ENCODE assay signal across 20 cellular contexts in the genomic region with DNA sequence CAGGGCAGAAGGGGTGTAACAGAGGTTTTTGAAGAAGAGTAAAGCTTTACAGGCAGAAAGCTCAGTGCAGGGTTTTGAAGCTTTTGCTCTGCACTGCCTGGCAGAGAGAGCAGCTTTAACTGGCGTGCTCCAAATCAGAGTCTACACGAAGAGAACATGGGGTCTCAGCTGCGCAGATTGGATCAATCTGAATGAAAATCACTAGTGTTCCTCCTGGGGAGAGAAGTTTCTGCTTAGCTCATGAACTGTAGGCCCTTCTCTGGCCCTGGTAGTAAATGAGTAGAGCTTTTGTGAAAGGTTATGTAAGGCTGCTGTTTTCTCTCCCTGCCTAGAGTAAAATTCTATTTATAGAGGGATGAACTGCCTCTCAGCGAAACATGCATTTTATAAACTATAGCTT. TPM values are rescaled to one million over a fixed set of nuclear protein-coding genes. Genes with fewer than 3 reads are reported as not detected.
"Had no signal": no experiment of that assay in that cellular context is flagged by ENCODE, and none has a peak within 500 bp of the region (broad histone marks: within the 10 kb centered on the region; RNA-seq: fewer than 3 reads in every experiment).

No MANE protein-coding gene starts in this region.

- H3K27me3 ChIP-seq: body of pancreas, upper lobe of right lung had no signal

- H3K9me3 ChIP-seq: body of pancreas, heart left ventricle, thoracic aorta, upper lobe of right lung had no signal

- H3K4me3 ChIP-seq: body of pancreas, heart left ventricle, thoracic aorta, upper lobe of right lung had no signal

- ATAC-seq: activated naive CD4-positive, alpha-beta T cell treated with anti-CD3 and anti-CD28 coated beads, Interleukin-2, amount 50 U/mL, for 72 hours; body of pancreas; left lobe of liver; naive thymus-derived CD8-positive, alpha-beta T cell; stimulated activated naive CD8-positive, alpha-beta T cell treated with anti-CD3 and anti-CD28 coated beads, Interleukin-15, Interleukin-2, amounts not matched to agents 100 U/mL and 50 U/mL, for 24 hours; T-helper 17 cell; upper lobe of right lung had no signal

- H3K9me3 Mint-ChIP-seq: activated CD4-positive, alpha-beta memory T cell treated with anti-CD3 and anti-CD28 coated beads, Interleukin-2, amount 10 ng/mL, durations not matched to agents 7 days and 5 days; memory B cell had no signal

- H3K36me3 Mint-ChIP-seq: activated naive CD4-positive, alpha-beta T cell treated with anti-CD3 and anti-CD28 coated beads, Interleukin-2, amount 50 U/mL, for 72 hours; memory B cell; naive thymus-derived CD8-positive, alpha-beta T cell had no signal

- DNase-seq: activated CD4-positive, alpha-beta memory T cell treated with anti-CD3 and anti-CD28 coated beads, Interleukin-2, amount 10 ng/mL, durations not matched to agents 7 days and 5 days; activated CD4-positive, alpha-beta T cell treated with anti-CD3 and anti-CD28 coated beads for 4 hours; activated effector memory CD4-positive, alpha-beta T cell treated with Interleukin-2 at 50 U/mL for 16 hours; activated T-cell treated with anti-CD3 and anti-CD28 coated beads, Interleukin-2, amount 50 U/mL, for 24 hours; body of pancreas; effector memory CD4-positive, alpha-beta T cell; foreskin melanocyte; heart left ventricle; naive thymus-derived CD8-positive, alpha-beta T cell; right cardiac atrium; stimulated activated naive CD8-positive, alpha-beta T cell treated with anti-CD3 and anti-CD28 coated beads, Interleukin-15, Interleukin-2, amounts not matched to agents 100 U/mL and 50 U/mL, for 24 hours; T-helper 17 cell; upper lobe of right lung had no signal

- H3K27ac ChIP-seq: body of pancreas, heart left ventricle, thoracic aorta, upper lobe of right lung had no signal

- H3K4me1 Mint-ChIP-seq: activated CD4-positive, alpha-beta memory T cell treated with anti-CD3 and anti-CD28 coated beads, Interleukin-2, amount 10 ng/mL, durations not matched to agents 7 days and 5 days; memory B cell; naive thymus-derived CD8-positive, alpha-beta T cell; T-helper 17 cell had no signal

- H3K27ac Mint-ChIP-seq: activated CD4-positive, alpha-beta memory T cell treated with anti-CD3 and anti-CD28 coated beads, Interleukin-2, amount 10 ng/mL, durations not matched to agents 7 days and 5 days; activated naive CD4-positive, alpha-beta T cell treated with anti-CD3 and anti-CD28 coated beads, Interleukin-2, amount 50 U/mL, for 72 hours; activated T-cell treated with anti-CD3 and anti-CD28 coated beads, Interleukin-2, amount 50 U/mL, for 24 hours; memory B cell; naive thymus-derived CD8-positive, alpha-beta T cell; progenitor cell of endocrine pancreas; T-helper 17 cell had no signal

- H3K36me3 ChIP-seq: heart left ventricle, thoracic aorta, upper lobe of right lung had no signal

- H3K4me3 Mint-ChIP-seq: activated CD4-positive, alpha-beta memory T cell treated with anti-CD3 and anti-CD28 coated beads, Interleukin-2, amount 10 ng/mL, durations not matched to agents 7 days and 5 days; activated T-cell treated with anti-CD3 and anti-CD28 coated beads, Interleukin-2, amount 50 U/mL, for 24 hours; memory B cell; naive thymus-derived CD8-positive, alpha-beta T cell; T-helper 17 cell had no signal

- H3K27me3 Mint-ChIP-seq: activated CD4-positive, alpha-beta memory T cell treated with anti-CD3 and anti-CD28 coated beads, Interleukin-2, amount 10 ng/mL, durations not matched to agents 7 days and 5 days; activated T-cell treated with anti-CD3 and anti-CD28 coated beads, Interleukin-2, amount 50 U/mL, for 24 hours; T-helper 17 cell had no signal

- H3K4me1 ChIP-seq: body of pancreas, upper lobe of right lung had no signal

RNA-seq across cellular contexts. Expression of gene DCC, which starts 13.6 kb away (rescaled TPM):
- total RNA-seq: activated CD4-positive, alpha-beta memory T cell treated with anti-CD3 and anti-CD28 coated beads, Interleukin-2, amount 10 ng/mL, durations not matched to agents 7 days and 5 days; activated naive CD4-positive, alpha-beta T cell treated with anti-CD3 and anti-CD28 coated beads, Interleukin-2, amount 50 U/mL, for 72 hours; fibroblast of lung; left lobe of liver; mucosa of gallbladder; naive thymus-derived CD8-positive, alpha-beta T cell; T-helper 17 cell; thoracic aorta had no signal
- polyA plus RNA-seq: heart left ventricle; naive thymus-derived CD8-positive, alpha-beta T cell had no signal
